10 cellular contexts compared by ENCODE assay signal in the genomic region with DNA sequence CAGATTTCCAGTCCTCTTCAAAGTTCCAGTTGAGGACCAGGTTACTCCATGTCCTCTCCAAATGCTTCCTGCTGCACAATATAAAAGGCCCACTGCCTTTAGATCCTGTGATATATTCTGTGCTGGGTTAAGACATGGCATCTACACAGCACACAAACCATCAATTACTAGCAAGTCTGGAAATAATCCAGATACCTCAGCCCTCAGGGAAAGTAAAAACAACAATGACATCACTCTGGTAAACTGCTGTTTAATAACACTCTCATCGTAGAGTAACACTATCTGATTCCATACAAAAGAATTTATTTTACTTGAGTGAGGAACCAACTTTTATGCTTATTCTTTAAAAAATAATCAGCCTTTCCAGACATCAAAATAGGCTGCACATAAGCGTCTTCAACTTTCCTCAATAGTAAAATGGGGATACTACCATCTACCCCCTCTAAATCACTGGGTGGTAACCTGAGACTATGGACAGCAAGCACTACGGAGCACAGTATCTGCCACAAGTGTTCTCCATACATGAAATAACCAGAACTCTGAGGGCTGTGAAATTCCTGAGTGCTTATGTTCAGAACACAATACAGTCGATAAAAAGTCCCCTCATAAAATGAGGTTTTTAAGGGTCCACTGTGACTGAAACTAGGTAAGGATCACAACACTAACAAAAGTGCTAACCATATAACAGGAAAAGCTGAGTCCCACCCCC. TPM values are rescaled to one million over a fixed set of nuclear protein-coding genes. Genes with fewer than 3 reads are reported as not detected.
A peak's percentile ranks its signal among the peaks of the same experiment; 100 is the strongest.
DNase-seq lines count a peak whose midpoint lies in the region; ATAC-seq and TF ChIP-seq lines count a peak whose summit lies in the region.
"Had no signal": no experiment of that assay in that cellular context is flagged by ENCODE, and none has a peak within 500 bp of the region (broad histone marks: within the 10 kb centered on the region; RNA-seq: fewer than 3 reads in every experiment).

No MANE protein-coding gene starts in this region.

- TF ChIP-seq CTCF in osteoblast (IDR thresholded peaks at IDR 0.05; ENCODE audit: extremely low read depth, low read depth, low read length) (no peak), spleen (IDR thresholded peaks at IDR 0.05 in 8 of 11, conservative IDR thresholded peaks at IDR 0.05 in 3 of 11) (no peak), upper lobe of left lung (IDR thresholded peaks at IDR 0.05) (no peak)

- H3K27me3 Mint-ChIP-seq in activated CD4-positive, alpha-beta memory T cell treated with anti-CD3 and anti-CD28 coated beads for 36 hours = peaks cover 3% of the 10 kb centered on the region

- H3K4me2 ChIP-seq in osteoblast (ENCODE audit: insufficient read depth, low read length) = peak overlapping the region; percentile 54

- no peaks in the 10 kb centered on the region for H3K79me2 ChIP-seq in osteoblast (ENCODE audit: insufficient read depth, low read length)

- POLR2A ChIA-PET in activated CD4-positive, alpha-beta memory T cell treated with anti-CD3 and anti-CD28 coated beads for 36 hours (lab: Charles Lee) = no interaction called here

- H3K9me3 Mint-ChIP-seq in activated CD4-positive, alpha-beta memory T cell treated with anti-CD3 and anti-CD28 coated beads for 36 hours = no peaks in the 10 kb centered on the region

- H3K9me3 ChIP-seq in osteoblast (ENCODE audit: low read depth, low read length) = no peaks in the 10 kb centered on the region
- H3K9me3 ChIP-seq in spleen = no peaks in the 10 kb centered on the region
- no peaks in the 10 kb centered on the region for H3K9me3 ChIP-seq in upper lobe of left lung

- no peak overlapping the region for H3K4me3 ChIP-seq in osteoblast (ENCODE audit: insufficient read depth, low read length)
- H3K4me3 ChIP-seq in spleen = no peak overlapping the region
- no peak overlapping the region for H3K4me3 ChIP-seq in upper lobe of left lung

- no peak for TF ChIP-seq POLR2A in spleen (IDR thresholded peaks at IDR 0.05)
- TF ChIP-seq POLR2A in upper lobe of left lung (IDR thresholded peaks at IDR 0.05) = no peak

- DNase-seq in GM04503 (ENCODE audit: low read depth) (peak; percentile 25), NCI-H460 (ENCODE audit: extremely low read depth, low read depth) (peak; percentile 60), dermis microvascular lymphatic vessel endothelial cell (ENCODE audit: low read depth in 2 of 2) (peak; percentile 1 to 70), osteoblast (ENCODE audit: insufficient read length, low spot score, missing footprints) (no peak), NCI-H446 treated with DMSO at 0.1 percent for 48 hours (lab: John Stamatoyannopoulos, UW) (no peak), spleen (no peak), upper lobe of left lung (no peak)
- DNase-seq in activated CD4-positive, alpha-beta memory T cell treated with anti-CD3 and anti-CD28 coated beads for 36 hours = no peak
- DNase-seq: KBM-7, NCI-H526 had no signal

- no peak overlapping the region for H3K27ac Mint-ChIP-seq in activated CD4-positive, alpha-beta memory T cell treated with anti-CD3 and anti-CD28 coated beads for 36 hours

- H3K4me1 ChIP-seq in osteoblast (ENCODE audit: insufficient read depth, low read length) (peaks cover 46% of the 10 kb centered on the region), spleen (peaks cover 0 to 22% (median 9%) of the 10 kb centered on the region in 6 donors), upper lobe of left lung (peaks cover 8 to 14% (median 10%) of the 10 kb centered on the region in 4 donors)

- H3K36me3 Mint-ChIP-seq in activated CD4-positive, alpha-beta memory T cell treated with anti-CD3 and anti-CD28 coated beads for 36 hours = no peaks in the 10 kb centered on the region

- ATAC-seq in upper lobe of left lung (ENCODE audit: low FRiP score in 2 of 2) = no peak

- WGBS in spleen, 5 donors = 87 to 95% (median 93%) methylated on average over 4 of the region's 4 CpGs
- 76 to 79% methylated on average over 4 of the region's 4 CpGs for WGBS in upper lobe of left lung, 2 donors

- intact Hi-C loops in activated CD4-positive, alpha-beta memory T cell treated with anti-CD3 and anti-CD28 coated beads for 36 hours (cut with micrococcal nuclease) = no loop called here
- intact Hi-C loops in spleen (cut with DNase I; ENCODE audit: low total_unique reads) = no loop called here

- TF ChIP-seq EP300 in upper lobe of left lung (IDR thresholded peaks at IDR 0.05) = no peak

- peak overlapping the region; percentile 57 for H3K27ac ChIP-seq in osteoblast (ENCODE audit: low read depth, low read length)
- H3K27ac ChIP-seq in spleen = no peak overlapping the region
- no peak overlapping the region for H3K27ac ChIP-seq in upper lobe of left lung

- CTCF ChIA-PET in activated CD4-positive, alpha-beta memory T cell treated with anti-CD3 and anti-CD28 coated beads for 36 hours (lab: Charles Lee) = no interaction called here

- H3K4me1 Mint-ChIP-seq in activated CD4-positive, alpha-beta memory T cell treated with anti-CD3 and anti-CD28 coated beads for 36 hours (ENCODE audit: low read depth) = peaks cover 2% of the 10 kb centered on the region

- H4K20me1 ChIP-seq in osteoblast (ENCODE audit: insufficient read depth, low read length) = no peaks in the 10 kb centered on the region

- H2AFZ ChIP-seq in osteoblast (ENCODE audit: low read length) = no peak overlapping the region

- H3K27me3 ChIP-seq in osteoblast (ENCODE audit: insufficient read depth, low read length) (no peaks in the 10 kb centered on the region), spleen (replicated peaks in 1 of 7) (no peaks in the 10 kb centered on the region), upper lobe of left lung (no peaks in the 10 kb centered on the region)

- H3K36me3 ChIP-seq in osteoblast (ENCODE audit: insufficient read depth, low read length) (no peaks in the 10 kb centered on the region), spleen (no peaks in the 10 kb centered on the region), upper lobe of left lung (no peaks in the 10 kb centered on the region)

- H3K4me3 Mint-ChIP-seq in activated CD4-positive, alpha-beta memory T cell treated with anti-CD3 and anti-CD28 coated beads for 36 hours = no peak overlapping the region

RNA-seq across cellular contexts. Expression of gene ABCG2, which starts 53.4 kb away (rescaled TPM):
- total RNA-seq in NCI-H460 (2014; rRNA removed; shearing (Covaris generic)) = 37.4 and 41.7 TPM in 2 replicates
- 46.2 and 54.6 TPM in 2 replicates for polyA plus RNA-seq in NCI-H460 (2014; cell fraction: nucleus; rRNA removed)
- 11.6 and 13.6 TPM in 2 replicates for total RNA-seq in dermis microvascular lymphatic vessel endothelial cell
- total RNA-seq in osteoblast = 0.36 and 0.59 TPM in 2 replicates
- total RNA-seq in activated CD4-positive, alpha-beta memory T cell treated with anti-CD3 and anti-CD28 coated beads for 36 hours = under 1 TPM; 0.75 to 0.81 TPM
- total RNA-seq in spleen = 1 to 10 TPM in 6 of 7 donors, under 1 TPM in 1; 0.77 to 3.0 (median 1.6) TPM
- polyA plus RNA-seq in spleen = under 1 TPM; 0.12 to 0.17 (median 0.16) TPM
- 10 to 100 TPM in 1 of 6 donors, 1 to 10 TPM in 4, not detected in 1; 3.8 to 11.7 (median 5.3) TPM for total RNA-seq in upper lobe of left lung

Comparison
In these comparisons a context has a peak if more than half of its experiments do, and no peak if none do; other contexts are left out.
1. DNase-seq: peak in GM04503 (single experiment), NCI-H460 (single experiment) and dermis microvascular lymphatic vessel endothelial cell (2 of 2); none in osteoblast (single experiment), activated CD4-positive, alpha-beta memory T cell treated with anti-CD3 and anti-CD28 coated beads for 36 hours (single experiment), NCI-H446 treated with DMSO at 0.1 percent for 48 hours (single experiment), spleen (single experiment) and upper lobe of left lung (0 of 2).